14 cellular contexts compared by ENCODE assay signal in the genomic region with DNA sequence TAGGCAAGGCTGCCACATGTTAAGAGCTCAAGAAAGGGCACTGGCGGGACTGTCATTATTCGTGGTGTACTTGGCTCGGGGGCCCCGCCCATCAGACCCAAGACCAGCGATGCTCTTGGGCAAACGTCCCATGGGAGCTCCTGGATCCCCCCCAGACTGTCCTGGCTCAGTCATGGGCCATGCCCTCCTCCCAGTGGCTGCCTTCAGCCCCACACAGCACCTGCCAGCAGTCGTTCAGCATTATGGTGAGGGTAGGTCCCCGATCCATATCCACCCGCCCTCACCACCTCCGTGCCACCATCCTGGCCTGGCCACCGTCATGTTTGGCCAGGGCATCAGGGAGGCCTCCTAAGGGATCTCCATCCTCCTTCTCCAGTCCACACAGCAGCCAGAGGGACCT.
"Had no signal": no experiment of that assay in that cellular context is flagged by ENCODE, and none has a peak within 500 bp of the region (broad histone marks: within the 10 kb centered on the region; RNA-seq: fewer than 3 reads in every experiment).

No MANE protein-coding gene starts in this region.

- FAIRE-seq: astrocyte, endothelial cell of umbilical vein had no signal

- H3K27ac ChIP-seq: breast epithelium, esophagus muscularis mucosa, gastroesophageal sphincter, heart left ventricle, stomach had no signal

- DNase-seq: activated CD4-positive, alpha-beta memory T cell treated with anti-CD3 and anti-CD28 coated beads for 36 hours; activated naive CD4-positive, alpha-beta T cell treated with anti-CD3 and anti-CD28 coated beads for 36 hours; effector CD4-positive, alpha-beta T cell; heart left ventricle; immature natural killer cell; stomach; T1000; trophoblast cell had no signal

- H3K4me3 ChIP-seq: breast epithelium, esophagus muscularis mucosa, gastroesophageal sphincter, heart left ventricle, stomach had no signal

- H3K9me3 ChIP-seq: breast epithelium, esophagus muscularis mucosa, gastroesophageal sphincter, heart left ventricle, stomach had no signal

- ATAC-seq: gastroesophageal sphincter; heart left ventricle; naive thymus-derived CD8-positive, alpha-beta T cell had no signal

- H3K36me3 ChIP-seq: breast epithelium, esophagus muscularis mucosa, gastroesophageal sphincter, heart left ventricle, stomach had no signal

- H3K27me3 ChIP-seq: heart left ventricle had no signal

- H3K4me1 ChIP-seq: breast epithelium, esophagus muscularis mucosa, gastroesophageal sphincter, heart left ventricle, stomach had no signal
